1 cellular context compared by ENCODE assay signal in the genomic region with DNA sequence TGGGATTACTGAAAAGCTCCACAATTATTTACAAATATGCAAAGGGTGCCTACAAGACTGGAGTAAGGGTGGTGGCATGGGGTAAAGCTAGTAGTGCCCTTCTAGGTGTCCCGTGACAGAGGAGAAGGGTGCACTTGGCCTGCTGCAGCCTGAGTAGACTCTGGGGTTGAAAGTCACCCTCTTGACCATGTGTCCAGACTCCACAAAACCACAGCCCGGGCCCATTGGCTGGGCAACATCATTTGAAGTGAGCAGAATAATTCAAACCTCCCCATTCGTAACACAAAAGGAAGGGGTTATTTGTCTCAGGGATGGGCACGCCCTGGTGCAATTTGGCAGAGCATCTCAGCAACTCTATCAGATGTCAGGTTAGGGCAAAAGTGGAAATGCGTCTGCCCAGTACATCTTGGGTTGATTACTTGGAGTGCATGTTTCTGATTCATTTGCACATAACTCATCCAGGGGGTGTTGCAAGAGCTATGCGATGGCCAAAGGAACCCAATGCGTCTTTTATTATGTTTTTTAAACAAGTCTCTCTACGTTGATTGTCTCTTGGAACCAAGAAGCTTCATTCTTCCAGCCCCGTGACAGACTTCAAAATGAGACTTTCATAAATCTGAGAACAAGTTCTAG.
TF ChIP-seq lines count a peak whose summit lies in the region.

No MANE protein-coding gene starts in this region.

TF ChIP-seq in WTC11, 78 proteins besides CTCF, POLR2A, EP300 and RAD21 (continued from another document):
- TF ChIP-seq, protein P1, sequence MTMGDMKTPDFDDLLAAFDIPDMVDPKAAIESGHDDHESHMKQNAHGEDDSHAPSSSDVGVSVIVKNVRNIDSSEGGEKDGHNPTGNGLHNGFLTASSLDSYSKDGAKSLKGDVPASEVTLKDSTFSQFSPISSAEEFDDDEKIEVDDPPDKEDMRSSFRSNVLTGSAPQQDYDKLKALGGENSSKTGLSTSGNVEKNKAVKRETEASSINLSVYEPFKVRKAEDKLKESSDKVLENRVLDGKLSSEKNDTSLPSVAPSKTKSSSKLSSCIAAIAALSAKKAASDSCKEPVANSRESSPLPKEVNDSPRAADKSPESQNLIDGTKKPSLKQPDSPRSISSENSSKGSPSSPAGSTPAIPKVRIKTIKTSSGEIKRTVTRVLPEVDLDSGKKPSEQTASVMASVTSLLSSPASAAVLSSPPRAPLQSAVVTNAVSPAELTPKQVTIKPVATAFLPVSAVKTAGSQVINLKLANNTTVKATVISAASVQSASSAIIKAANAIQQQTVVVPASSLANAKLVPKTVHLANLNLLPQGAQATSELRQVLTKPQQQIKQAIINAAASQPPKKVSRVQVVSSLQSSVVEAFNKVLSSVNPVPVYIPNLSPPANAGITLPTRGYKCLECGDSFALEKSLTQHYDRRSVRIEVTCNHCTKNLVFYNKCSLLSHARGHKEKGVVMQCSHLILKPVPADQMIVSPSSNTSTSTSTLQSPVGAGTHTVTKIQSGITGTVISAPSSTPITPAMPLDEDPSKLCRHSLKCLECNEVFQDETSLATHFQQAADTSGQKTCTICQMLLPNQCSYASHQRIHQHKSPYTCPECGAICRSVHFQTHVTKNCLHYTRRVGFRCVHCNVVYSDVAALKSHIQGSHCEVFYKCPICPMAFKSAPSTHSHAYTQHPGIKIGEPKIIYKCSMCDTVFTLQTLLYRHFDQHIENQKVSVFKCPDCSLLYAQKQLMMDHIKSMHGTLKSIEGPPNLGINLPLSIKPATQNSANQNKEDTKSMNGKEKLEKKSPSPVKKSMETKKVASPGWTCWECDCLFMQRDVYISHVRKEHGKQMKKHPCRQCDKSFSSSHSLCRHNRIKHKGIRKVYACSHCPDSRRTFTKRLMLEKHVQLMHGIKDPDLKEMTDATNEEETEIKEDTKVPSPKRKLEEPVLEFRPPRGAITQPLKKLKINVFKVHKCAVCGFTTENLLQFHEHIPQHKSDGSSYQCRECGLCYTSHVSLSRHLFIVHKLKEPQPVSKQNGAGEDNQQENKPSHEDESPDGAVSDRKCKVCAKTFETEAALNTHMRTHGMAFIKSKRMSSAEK (CRISPR knock-in tag; IDR thresholded peaks at IDR 0.05; ENCODE audit: borderline replicate concordance) = no peak
- TF ChIP-seq ZSCAN18 (CRISPR knock-in tag; IDR thresholded peaks at IDR 0.05) (no peak), JAZF1 (CRISPR knock-in tag; IDR thresholded peaks at IDR 0.05) (no peak), FOXJ3 (CRISPR knock-in tag; IDR thresholded peaks at IDR 0.05; ENCODE audit: borderline replicate concordance) (no peak), ATF2 (CRISPR knock-in tag; IDR thresholded peaks at IDR 0.05; ENCODE audit: borderline replicate concordance, low read depth) (no peak)
- TF ChIP-seq, protein P2, sequence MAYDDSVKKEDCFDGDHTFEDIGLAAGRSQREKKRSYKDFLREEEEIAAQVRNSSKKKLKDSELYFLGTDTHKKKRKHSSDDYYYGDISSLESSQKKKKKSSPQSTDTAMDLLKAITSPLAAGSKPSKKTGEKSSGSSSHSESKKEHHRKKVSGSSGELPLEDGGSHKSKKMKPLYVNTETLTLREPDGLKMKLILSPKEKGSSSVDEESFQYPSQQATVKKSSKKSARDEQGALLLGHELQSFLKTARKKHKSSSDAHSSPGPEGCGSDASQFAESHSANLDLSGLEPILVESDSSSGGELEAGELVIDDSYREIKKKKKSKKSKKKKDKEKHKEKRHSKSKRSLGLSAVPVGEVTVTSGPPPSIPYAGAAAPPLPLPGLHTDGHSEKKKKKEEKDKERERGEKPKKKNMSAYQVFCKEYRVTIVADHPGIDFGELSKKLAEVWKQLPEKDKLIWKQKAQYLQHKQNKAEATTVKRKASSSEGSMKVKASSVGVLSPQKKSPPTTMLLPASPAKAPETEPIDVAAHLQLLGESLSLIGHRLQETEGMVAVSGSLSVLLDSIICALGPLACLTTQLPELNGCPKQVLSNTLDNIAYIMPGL (CRISPR knock-in tag; IDR thresholded peaks at IDR 0.05) = no peak
- TF ChIP-seq, protein P3, sequence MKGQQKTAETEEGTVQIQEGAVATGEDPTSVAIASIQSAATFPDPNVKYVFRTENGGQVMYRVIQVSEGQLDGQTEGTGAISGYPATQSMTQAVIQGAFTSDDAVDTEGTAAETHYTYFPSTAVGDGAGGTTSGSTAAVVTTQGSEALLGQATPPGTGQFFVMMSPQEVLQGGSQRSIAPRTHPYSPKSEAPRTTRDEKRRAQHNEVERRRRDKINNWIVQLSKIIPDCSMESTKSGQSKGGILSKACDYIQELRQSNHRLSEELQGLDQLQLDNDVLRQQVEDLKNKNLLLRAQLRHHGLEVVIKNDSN (CRISPR knock-in tag; IDR thresholded peaks at IDR 0.05) = no peak
TF ChIP-seq in WTC11: peak in this region for 0.
